ENCODE assay signal across 23 cellular contexts in the genomic region with DNA sequence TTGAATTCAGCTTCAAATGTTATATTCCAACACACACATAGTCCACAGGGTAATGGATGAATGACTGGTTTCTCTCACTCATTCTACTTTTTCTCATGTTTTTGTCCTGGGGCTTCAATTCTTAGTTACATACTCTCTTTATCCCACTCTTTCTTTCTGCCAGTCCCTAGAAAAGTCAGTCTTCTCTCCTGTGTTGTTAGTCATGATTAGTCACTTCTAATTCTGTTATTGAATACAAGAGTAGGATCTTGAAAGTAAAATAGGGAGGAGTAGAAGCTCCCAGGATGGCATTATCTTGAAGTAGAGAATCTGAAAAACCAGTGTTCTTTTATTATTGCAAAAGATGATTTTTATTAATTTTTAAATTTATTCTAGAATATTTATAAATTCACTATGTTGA. TPM values are rescaled to one million over a fixed set of nuclear protein-coding genes. Genes with fewer than 3 reads are reported as not detected.
A peak's percentile ranks its signal among the peaks of the same experiment; 100 is the strongest.
DNase-seq lines count a peak whose midpoint lies in the region; ATAC-seq, FAIRE-seq and TF ChIP-seq lines count a peak whose summit lies in the region.
"Had no signal": no experiment of that assay in that cellular context is flagged by ENCODE, and none has a peak within 500 bp of the region (broad histone marks: within the 10 kb centered on the region; RNA-seq: fewer than 3 reads in every experiment).

No MANE protein-coding gene starts in this region.

- H3K27ac Mint-ChIP-seq in endothelial cell (ENCODE audit: unreplicated experiment), result peak overlapping the region; percentile 50
- H3K27ac Mint-ChIP-seq: B cell, IgD-negative memory B cell had no signal

- no peak overlapping the region for H3K4me3 Mint-ChIP-seq in endothelial cell (ENCODE audit: unreplicated experiment)
- H3K4me3 Mint-ChIP-seq: B cell, CD14-positive monocyte, GM23338, IgD-negative memory B cell had no signal

- TF ChIP-seq CTCF in endothelial cell (IDR thresholded peaks at IDR 0.05; ENCODE audit: unreplicated experiment), result no peak

- DNase-seq in Caki2 (ENCODE audit: low read depth) (peak; percentile 10), RCC 7860 (ENCODE audit: low spot score) (peak; percentile 35), endothelial cell (ENCODE audit: low spot score) (no peak), kidney tubule cell (ENCODE audit: low spot score) (peak; percentile 63), NCI-H446 treated with DMSO at 0.1 percent for 48 hours (lab: John Stamatoyannopoulos, UW) (no peak)
- DNase-seq: DMS79 treated with DMSO at 0.1 percent for 48 hours, MV-4-11, NCI-H1105 treated with DMSO at 0.1 percent for 48 hours, NCI-H2029 treated with DMSO at 0.1 percent for 48 hours, NCI-H226, NCI-H524, NCI-H82, SHP77 had no signal

- in situ Hi-C loops in Caki2 (cut with HindIII; ENCODE audit: low pct_unique_long_range_greater_than_20kb, low sequenced_read_pairs), result no loop called here

- no peaks in the 10 kb centered on the region for H3K36me3 Mint-ChIP-seq in endothelial cell (ENCODE audit: low read depth, unreplicated experiment)
- H3K36me3 Mint-ChIP-seq: CD14-positive monocyte, IgD-negative memory B cell had no signal

- peaks cover 14% of the 10 kb centered on the region for H3K4me1 Mint-ChIP-seq in endothelial cell (ENCODE audit: unreplicated experiment)
- H3K4me1 Mint-ChIP-seq: B cell, CD14-positive monocyte had no signal

- no peaks in the 10 kb centered on the region for H3K27me3 Mint-ChIP-seq in endothelial cell (ENCODE audit: unreplicated experiment)

- H3K9me3 Mint-ChIP-seq in endothelial cell (ENCODE audit: unreplicated experiment), result no peaks in the 10 kb centered on the region
- H3K9me3 Mint-ChIP-seq: CD14-positive monocyte, GM23338, IgD-negative memory B cell had no signal

- FAIRE-seq in RCC 7860 (lab: Jason Lieb, UNC), result peak; percentile 89
- FAIRE-seq: A204.1, GM12878 had no signal

- ATAC-seq in GM18867 (IDR thresholded peaks at IDR 0.05; ENCODE audit: unreplicated experiment) (no peak), GM21529 (IDR thresholded peaks at IDR 0.05; ENCODE audit: unreplicated experiment) (no peak)
- ATAC-seq: GM12878, GM23338, Panc1 had no signal

RNA-seq across cellular contexts. Expression of a gene that starts 45.5 kb away (rescaled TPM):
- total RNA-seq in Caki2 (2014; rRNA removed; shearing (Covaris generic); ENCODE audit: low replicate concordance), result 0.14 and 0.57 TPM in 2 replicates
- total RNA-seq in endothelial cell (ENCODE audit: unreplicated experiment), result 0.62 TPM
- total RNA-seq: B cell, GM12878, M059J had no signal

Comparison
In these comparisons a context has a peak if more than half of its experiments do, and no peak if none do; other contexts are left out.
1. DNase-seq: peak in Caki2 (single experiment), RCC 7860 (single experiment) and kidney tubule cell (single experiment); none in endothelial cell (single experiment) and NCI-H446 treated with DMSO at 0.1 percent for 48 hours (single experiment).